38 cellular contexts compared by ENCODE assay signal in the genomic region with DNA sequence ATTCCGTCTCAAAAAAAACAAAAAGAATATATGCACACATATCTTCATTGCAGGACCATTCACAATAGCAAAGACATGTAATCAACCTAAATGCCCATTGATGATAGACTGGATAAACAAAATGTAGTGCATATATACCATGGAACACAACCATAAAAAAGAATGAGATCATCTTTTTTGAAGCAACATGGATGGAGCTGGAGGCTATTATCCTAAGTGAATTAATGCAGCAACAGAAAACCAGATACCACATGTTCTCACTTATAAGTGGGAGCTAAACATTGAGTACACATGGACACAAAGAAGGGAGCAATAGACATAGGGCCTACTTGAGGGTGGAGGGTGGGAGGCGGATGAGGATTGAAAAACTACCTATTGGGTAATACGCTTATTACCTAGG. TPM values are rescaled to one million over a fixed set of nuclear protein-coding genes. Genes with fewer than 3 reads are reported as not detected.
"Had no signal": no experiment of that assay in that cellular context is flagged by ENCODE, and none has a peak within 500 bp of the region (broad histone marks: within the 10 kb centered on the region; RNA-seq: fewer than 3 reads in every experiment).

No MANE protein-coding gene starts in this region.

- H3K4me3 ChIP-seq: adrenal gland, ascending aorta, body of pancreas, breast epithelium, cardiac muscle cell had no signal

- FAIRE-seq: astrocyte, bronchial epithelial cell had no signal

- H3K9me3 ChIP-seq: adrenal gland had no signal

- H3K4me1 ChIP-seq: adrenal gland, ascending aorta, body of pancreas, breast epithelium had no signal

- DNase-seq: activated effector memory CD4-positive, alpha-beta T cell treated with anti-CD3 and anti-CD28 coated beads, Interleukin-2, amount 50 U/mL, for 16 hours; activated effector memory CD4-positive, alpha-beta T cell treated with Interleukin-2 at 50 U/mL for 16 hours; activated gamma-delta T cell; activated gamma-delta T cell treated with Interleukin-2 at 50 U/mL for 16 hours; activated naive CD4-positive, alpha-beta T cell; activated naive CD4-positive, alpha-beta T cell treated with anti-CD3 and anti-CD28 coated beads for 36 hours; activated naive CD4-positive, alpha-beta T cell treated with anti-CD3 and anti-CD28 coated beads, Interleukin-2, amount 10 ng/mL, durations not matched to agents 7 days and 5 days; activated naive CD4-positive, alpha-beta T cell treated with anti-CD3 and anti-CD28 coated beads, Interleukin-2, amount 50 U/mL, for 16 hours; activated naive CD4-positive, alpha-beta T cell treated with Interleukin-2 at 50 U/mL for 16 hours; activated naive CD8-positive, alpha-beta T cell treated with anti-CD3 and anti-CD28 coated beads for 36 hours; activated naive CD8-positive, alpha-beta T cell treated with anti-CD3 and anti-CD28 coated beads, Interleukin-2, amount 10 ng/mL, durations not matched to agents 7 days and 5 days; activated naive CD8-positive, alpha-beta T cell treated with anti-CD3 and anti-CD28 coated beads, Interleukin-2, amount 50 U/mL, for 24 hours; activated T-cell treated with anti-CD3 and anti-CD28 coated beads, Interleukin-2, amount 50 U/mL, for 24 hours; activated T-cell treated with anti-CD3 and anti-CD28 coated beads, Interleukin-2, amount 50 U/mL, for 4 hours; activated T-cell treated with anti-CD3 and anti-CD28 coated beads, Interleukin-2, amount 50 U/mL, for 48 hours; activated T-cell treated with anti-CD3 and anti-CD28 coated beads, Interleukin-2, amount 50 U/mL, for 72 hours; adrenal gland; amniotic stem cell; amygdala; anterior cingulate cortex; aorta; body of pancreas; brain microvascular endothelial cell; caudate nucleus; central memory CD4-positive, alpha-beta T cell; cerebellar nuclear complex had no signal

- H3K27ac ChIP-seq: adrenal gland, ascending aorta, body of pancreas, brain microvascular endothelial cell, breast epithelium, cardiac muscle cell had no signal

- H3K27me3 ChIP-seq: adrenal gland, ascending aorta, body of pancreas, brain microvascular endothelial cell, breast epithelium, cardiac muscle cell had no signal

- ATAC-seq: activated naive CD4-positive, alpha-beta T cell treated with anti-CD3 and anti-CD28 coated beads, Interleukin-2, amount 50 U/mL, for 72 hours; activated naive CD8-positive, alpha-beta T cell treated with anti-CD3 and anti-CD28 coated beads, Interleukin-2, amount 50 U/mL, for 24 hours; activated T-cell treated with anti-CD3 and anti-CD28 coated beads, Interleukin-2, amount 50 U/mL, for 4 hours; activated T-cell treated with anti-CD3 and anti-CD28 coated beads, Interleukin-2, amount 50 U/mL, for 72 hours; activated T-helper 17 cell treated with anti-CD3 and anti-CD28 coated beads, Interleukin-2, amount 50 U/mL, for 72 hours; body of pancreas had no signal

- H3K36me3 ChIP-seq: adrenal gland, ascending aorta, brain microvascular endothelial cell, breast epithelium, cardiac muscle cell had no signal

RNA-seq across cellular contexts. Expression of gene NT5C1B, which starts 8.8 kb away (rescaled TPM):
- total RNA-seq: activated naive CD4-positive, alpha-beta T cell treated with anti-CD3 and anti-CD28 coated beads for 36 hours; activated naive CD4-positive, alpha-beta T cell treated with anti-CD3 and anti-CD28 coated beads, Interleukin-2, amount 50 U/mL, for 72 hours; activated naive CD8-positive, alpha-beta T cell treated with anti-CD3 and anti-CD28 coated beads for 36 hours; activated naive CD8-positive, alpha-beta T cell treated with anti-CD3 and anti-CD28 coated beads, Interleukin-2, amount 10 ng/mL, durations not matched to agents 7 days and 5 days; activated T-cell treated with anti-CD3 and anti-CD28 coated beads, Interleukin-2, amount 50 U/mL, for 4 hours; activated T-cell treated with anti-CD3 and anti-CD28 coated beads, Interleukin-2, amount 50 U/mL, for 72 hours; activated T-helper 1 cell treated with anti-CD3 and anti-CD28 coated beads, Interleukin-12 subunit alpha, Interleukin-12 subunit beta, Interleukin-2, Interleukin-4 antibody, amounts not matched to agents 30 ng/mL and 10 ng/mL and 1 ng/mL, durations not matched to agents 14 hours and 24 hours and 36 hours; activated T-helper 17 cell treated with anti-CD3 and anti-CD28 coated beads, Interleukin-2, amount 50 U/mL, for 72 hours; activated T-helper 2 cell treated with anti-CD3 and anti-CD28 coated beads, Interferon-gamma antibody, Interleukin-2, Interleukin-4, amounts not matched to agents 10 μg/mL and 5 μg/mL and 100 μg/mL, durations not matched to agents 14 hours and 24 hours and 36 hours; adrenal gland; aorta; ascending aorta; astrocyte; body of pancreas; breast epithelium; bronchial epithelial cell; cardiac muscle cell; cardiac septum; chondrocyte had no signal
- polyA plus RNA-seq: adipose tissue, adrenal gland, aorta had no signal
